ENCODE assay signal across 11 cellular contexts in genomic region chr10:96840841-96841518, GRCh38. TPM values are rescaled to one million over a fixed set of nuclear protein-coding genes. Genes with fewer than 3 reads are reported as not detected.
DNase-seq lines count a peak whose midpoint lies in the region; ATAC-seq, FAIRE-seq and TF ChIP-seq lines count a peak whose summit lies in the region.
"Had no signal": no experiment of that assay in that cellular context is flagged by ENCODE, and none has a peak within 500 bp of the region (broad histone marks: within the 10 kb centered on the region; RNA-seq: fewer than 3 reads in every experiment).

No MANE protein-coding gene starts in this region.

- TF ChIP-seq CTCF in RWPE1 (conservative IDR thresholded peaks at IDR 0.05; ENCODE audit: low read depth) = no peak

- ATAC-seq in stimulated activated effector memory CD8-positive, alpha-beta T cell treated with anti-CD3 and anti-CD28 coated beads, Interleukin-12 subunit alpha, Interleukin-12 subunit beta, amount 100 ng/mL, for 72 hours = peak; percentile 62
- ATAC-seq in HG03095 (IDR thresholded peaks at IDR 0.05; ENCODE audit: unreplicated experiment) = no peak
- ATAC-seq in GM21576 (IDR thresholded peaks at IDR 0.05; ENCODE audit: unreplicated experiment) = no peak

- H3K27ac Mint-ChIP-seq in activated T-cell treated with anti-CD3 and anti-CD28 coated beads, Interleukin-2, amount 50 U/mL, for 24 hours = peak overlapping the region; percentile 72
- peak overlapping the region; percentile 29 for H3K27ac Mint-ChIP-seq in stimulated activated effector memory CD8-positive, alpha-beta T cell treated with anti-CD3 and anti-CD28 coated beads, Interleukin-12 subunit alpha, Interleukin-12 subunit beta, amount 100 ng/mL, for 72 hours

- peaks cover 17% of the 10 kb centered on the region for H3K36me3 Mint-ChIP-seq in activated T-cell treated with anti-CD3 and anti-CD28 coated beads, Interleukin-2, amount 50 U/mL, for 24 hours (ENCODE audit: low read depth)
- peaks cover 14% of the 10 kb centered on the region for H3K36me3 Mint-ChIP-seq in stimulated activated effector memory CD8-positive, alpha-beta T cell treated with anti-CD3 and anti-CD28 coated beads, Interleukin-12 subunit alpha, Interleukin-12 subunit beta, amount 100 ng/mL, for 72 hours

- CTCF ChIA-PET in RWPE1 (lab: Yijun Ruan, JAX) = interaction anchor here (0.6 to 0.7 kb wide), 2 partner anchors 72 to 285 kb away, joined by 3 to 4 read pairs; no protein-coding TSS in a partner anchor

- H3K9me3 Mint-ChIP-seq in activated T-cell treated with anti-CD3 and anti-CD28 coated beads, Interleukin-2, amount 50 U/mL, for 24 hours = no peaks in the 10 kb centered on the region
- H3K9me3 Mint-ChIP-seq in stimulated activated effector memory CD8-positive, alpha-beta T cell treated with anti-CD3 and anti-CD28 coated beads, Interleukin-12 subunit alpha, Interleukin-12 subunit beta, amount 100 ng/mL, for 72 hours = no peaks in the 10 kb centered on the region
- H3K9me3 Mint-ChIP-seq: memory B cell had no signal

- H3K27ac ChIP-seq in RWPE1 = peak overlapping the region; percentile 76
- H3K27ac ChIP-seq in epithelial cell of prostate = peak overlapping the region; percentile 77
- H3K27ac ChIP-seq: SJSA1 had no signal

- DNase-seq in activated T-cell treated with anti-CD3 and anti-CD28 coated beads, Interleukin-2, amount 50 U/mL, for 24 hours = no peak
- DNase-seq in activated T-cell treated with anti-CD3 and anti-CD28 coated beads for 4 hours = no peak
- no peak for DNase-seq in RWPE1 (ENCODE audit: low spot score)
- DNase-seq in epithelial cell of prostate (ENCODE audit: low read depth, low spot score) = no peak
- DNase-seq in stimulated activated effector memory CD8-positive, alpha-beta T cell treated with anti-CD3 and anti-CD28 coated beads, Interleukin-12 subunit alpha, Interleukin-12 subunit beta, amount 100 ng/mL, for 72 hours (ENCODE audit: low spot score in 2 of 2) = no peak
- no peak for DNase-seq in GM12892 (ENCODE audit: insufficient read length)

- H3K27me3 Mint-ChIP-seq in activated T-cell treated with anti-CD3 and anti-CD28 coated beads, Interleukin-2, amount 50 U/mL, for 24 hours = no peaks in the 10 kb centered on the region
- H3K27me3 Mint-ChIP-seq: memory B cell had no signal

- no peak for FAIRE-seq in GM12892 (lab: Jason Lieb, UNC)
- FAIRE-seq: GM18507 had no signal

- peak overlapping the region; percentile 8 for H3K4me3 Mint-ChIP-seq in activated T-cell treated with anti-CD3 and anti-CD28 coated beads, Interleukin-2, amount 50 U/mL, for 24 hours
- H3K4me3 Mint-ChIP-seq in stimulated activated effector memory CD8-positive, alpha-beta T cell treated with anti-CD3 and anti-CD28 coated beads, Interleukin-12 subunit alpha, Interleukin-12 subunit beta, amount 100 ng/mL, for 72 hours = no peak overlapping the region
- H3K4me3 Mint-ChIP-seq: memory B cell had no signal

- H3K4me1 Mint-ChIP-seq in activated T-cell treated with anti-CD3 and anti-CD28 coated beads, Interleukin-2, amount 50 U/mL, for 24 hours (ENCODE audit: low read depth) = peaks cover 71% of the 10 kb centered on the region
- H3K4me1 Mint-ChIP-seq in stimulated activated effector memory CD8-positive, alpha-beta T cell treated with anti-CD3 and anti-CD28 coated beads, Interleukin-12 subunit alpha, Interleukin-12 subunit beta, amount 100 ng/mL, for 72 hours = peaks cover 35% of the 10 kb centered on the region

- POLR2A ChIA-PET in RWPE1 (lab: Yijun Ruan, JAX; ENCODE audit: low non-redundant PET) = no interaction called here

- TF ChIP-seq POLR2A in GM12892 (IDR thresholded peaks at IDR 0.05; ENCODE audit: low read depth, low read length) = no peak

RNA-seq across cellular contexts. Expression of gene LCOR, which starts 8.9 kb away (rescaled TPM):
- polyA plus RNA-seq in GM12892 (2012; ENCODE audit: missing spikeins) = 6.6 TPM
